ENCODE assay signal across 18 cellular contexts in genomic region chr5:154698681-154699275, GRCh38. TPM values are rescaled to one million over a fixed set of nuclear protein-coding genes. Genes with fewer than 3 reads are reported as not detected.
DNase-seq lines count a peak whose midpoint lies in the region; ATAC-seq and TF ChIP-seq lines count a peak whose summit lies in the region.
"Had no signal": no experiment of that assay in that cellular context is flagged by ENCODE, and none has a peak within 500 bp of the region (broad histone marks: within the 10 kb centered on the region; RNA-seq: fewer than 3 reads in every experiment).

No MANE protein-coding gene starts in this region.

- H3K27me3 Mint-ChIP-seq in GM23338 (ENCODE audit: insufficient read depth, low read depth, poor library complexity) = no peaks in the 10 kb centered on the region
- H3K27me3 Mint-ChIP-seq in endodermal cell (ENCODE audit: insufficient read depth) = no peaks in the 10 kb centered on the region
- no peaks in the 10 kb centered on the region for H3K27me3 Mint-ChIP-seq in endothelial cell (ENCODE audit: unreplicated experiment)

- peaks cover 21% of the 10 kb centered on the region; the same call in 1 of the 2 replicates for H3F3A ChIP-seq in GM23338 (replicated peaks; ENCODE audit: low read depth)

- H3K27ac ChIP-seq in GM23338 (ENCODE audit: low read depth) (peak overlapping the region; percentile 93), endodermal cell (ENCODE audit: low read depth, low read length) (no peak overlapping the region), right lobe of liver (peak overlapping the region in 2 of 3 donors; percentile 35 to 56)
- H3K27ac ChIP-seq: A549, HL-60 had no signal

- H3K4me3 Mint-ChIP-seq in GM23338 = no peak overlapping the region
- no peak overlapping the region for H3K4me3 Mint-ChIP-seq in endodermal cell
- H3K4me3 Mint-ChIP-seq in endothelial cell (ENCODE audit: unreplicated experiment) = no peak overlapping the region

- H3K79me2 ChIP-seq in GM23338 (replicated peaks; ENCODE audit: insufficient read depth) = peaks cover 48% of the 10 kb centered on the region

- TF ChIP-seq POLR2A in right lobe of liver (IDR thresholded peaks at IDR 0.05) = no peak

- no peak for TF ChIP-seq CTCF in GM23338 (conservative IDR thresholded peaks at IDR 0.05; ENCODE audit: low read depth in 2 of 2)
- TF ChIP-seq CTCF in endodermal cell (conservative IDR thresholded peaks at IDR 0.05) = no peak
- no peak for TF ChIP-seq CTCF in right lobe of liver (IDR thresholded peaks at IDR 0.05)
- no peak for TF ChIP-seq CTCF in endothelial cell (IDR thresholded peaks at IDR 0.05; ENCODE audit: unreplicated experiment)

- no peaks in the 10 kb centered on the region for H3K9me2 ChIP-seq in GM23338 (ENCODE audit: insufficient read depth)

- H3K27ac Mint-ChIP-seq in GM23338 (peak overlapping the region; percentile 36; the same call in 1 of the 2 replicates), endodermal cell (peak overlapping the region; percentile 50), endothelial cell (ENCODE audit: unreplicated experiment) (no peak overlapping the region)

- no peak for DNase-seq in GM23338 (ENCODE audit: low spot score)
- no peak for DNase-seq in endodermal cell
- no peak for DNase-seq in right lobe of liver
- DNase-seq in skeletal muscle cell (ENCODE audit: low read depth) = peak; percentile 34
- DNase-seq in NCI-H82 treated with DMSO at 0.1 percent for 48 hours (lab: John Stamatoyannopoulos, UW; ENCODE audit: unreplicated experiment) = no peak
- DNase-seq in endothelial cell (ENCODE audit: low spot score) = no peak
- DNase-seq: Caco-2, DMS153, H7, NCI-H1105 treated with DMSO at 0.1 percent for 48 hours, NCI-H1694 treated with DMSO at 0.1 percent for 48 hours, NCI-H2107, NCI-H2227 treated with DMSO at 0.1 percent for 48 hours, NCI-H526, SHP77 treated with DMSO at 0.1 percent for 48 hours had no signal

- H3K4me3 ChIP-seq in GM23338 (no peak overlapping the region), endodermal cell (ENCODE audit: low read length) (no peak overlapping the region), right lobe of liver (no peak overlapping the region), skeletal muscle cell (ENCODE audit: low read depth, low read length) (no peak overlapping the region)
- H3K4me3 ChIP-seq: A549 had no signal

- ATAC-seq in GM23338 (no peak), right lobe of liver (peak; percentile 54 to 63 (median 62)), HG03442 (IDR thresholded peaks at IDR 0.05; ENCODE audit: unreplicated experiment) (no peak)
- ATAC-seq: A549 had no signal

- H3K36me3 ChIP-seq in GM23338 (ENCODE audit: insufficient read depth) (no peaks in the 10 kb centered on the region), endodermal cell (ENCODE audit: control insufficient read depth, insufficient read depth, low read length) (no peaks in the 10 kb centered on the region), right lobe of liver (no peaks in the 10 kb centered on the region)

- H4K20me1 ChIP-seq in GM23338 (replicated peaks; ENCODE audit: insufficient read depth) = no peaks in the 10 kb centered on the region

- H3K9me3 Mint-ChIP-seq in GM23338 (peaks cover 6% of the 10 kb centered on the region; the same call in 1 of the 3 replicates), endodermal cell (peaks cover 4% of the 10 kb centered on the region), endothelial cell (ENCODE audit: unreplicated experiment) (no peaks in the 10 kb centered on the region)

- intact Hi-C loops in right lobe of liver (cut with DNase I) = no loop called here

- H3K36me3 Mint-ChIP-seq in GM23338 (ENCODE audit: low read depth) (peaks cover 8% of the 10 kb centered on the region; the same call in 2 of the 3 replicates), endodermal cell (ENCODE audit: low read depth) (no peaks in the 10 kb centered on the region), endothelial cell (ENCODE audit: low read depth, unreplicated experiment) (no peaks in the 10 kb centered on the region)

- H3K27me3 ChIP-seq in GM23338 (ENCODE audit: insufficient read depth) (no peaks in the 10 kb centered on the region), endodermal cell (ENCODE audit: control insufficient read depth, insufficient read depth, low read length, poor library complexity, severe bottlenecking) (no peaks in the 10 kb centered on the region), right lobe of liver (no peaks in the 10 kb centered on the region)

- H3K4me1 Mint-ChIP-seq in GM23338 (peaks cover 44% of the 10 kb centered on the region), endodermal cell (peaks cover 29% of the 10 kb centered on the region), endothelial cell (ENCODE audit: unreplicated experiment) (peaks cover 9% of the 10 kb centered on the region)

- H3K9me3 ChIP-seq in endodermal cell (ENCODE audit: control insufficient read depth, low read length) (no peaks in the 10 kb centered on the region), right lobe of liver (no peaks in the 10 kb centered on the region)
- H3K9me3 ChIP-seq: A549, Caco-2 had no signal

- WGBS in endodermal cell (ENCODE audit: insufficient coverage in 1 of 2, insufficient read length in 1 of 2), 2 experiments = 83 to 95% methylated on average over 3 to 7 of the region's 7 CpGs
- 48% methylated on average over 4 of the region's 7 CpGs for WGBS in right lobe of liver (ENCODE audit: insufficient coverage, low coverage, low lambda C conversion rate, missing lambda C conversion rate)

- H2AFZ ChIP-seq in GM23338 = no peak overlapping the region

- H3K9ac ChIP-seq in endodermal cell (ENCODE audit: extremely low read depth, low read length, poor library complexity, severe bottlenecking) = no peak overlapping the region

- H3K4me2 ChIP-seq in GM23338 = peak overlapping the region; percentile 33; the same call in 1 of the 2 replicates
- H3K4me2 ChIP-seq: A549 had no signal

- H3K4me1 ChIP-seq in GM23338 (ENCODE audit: insufficient read depth) = peaks cover 34% of the 10 kb centered on the region
- H3K4me1 ChIP-seq in endodermal cell (ENCODE audit: control insufficient read depth, insufficient read depth, low read length) = no peaks in the 10 kb centered on the region
- peaks cover 0 to 41% (median 13%) of the 10 kb centered on the region in 4 donors for H3K4me1 ChIP-seq in right lobe of liver

TF ChIP-seq in GM23338, 12 proteins besides CTCF, POLR2A, EP300 and RAD21 (continues in another document):
- no peak for TF ChIP-seq ETS1 (IDR thresholded peaks at IDR 0.05)
- TF ChIP-seq EZH2phosphoT487 (IDR thresholded peaks at IDR 0.05; ENCODE audit: unreplicated experiment) = no peak
- TF ChIP-seq ZNF331 (CRISPR knock-in tag; IDR thresholded peaks at IDR 0.05; ENCODE audit: low read depth) = no peak
- TF ChIP-seq POLR2AphosphoS5 (IDR thresholded peaks at IDR 0.05; ENCODE audit: low read depth) = no peak
- no peak for TF ChIP-seq EZH2 (IDR thresholded peaks at IDR 0.05; ENCODE audit: low read depth, unreplicated experiment)
- TF ChIP-seq JUNB (IDR thresholded peaks at IDR 0.05; ENCODE audit: unreplicated experiment) = no peak
- no peak for TF ChIP-seq CREB1 (CRISPR knock-in tag; IDR thresholded peaks at IDR 0.05; ENCODE audit: low read depth)
- TF ChIP-seq NANOG (IDR thresholded peaks at IDR 0.05; ENCODE audit: borderline replicate concordance) = no peak
- no peak for TF ChIP-seq STAT1 (IDR thresholded peaks at IDR 0.05; ENCODE audit: unreplicated experiment)
- TF ChIP-seq ZNF114 (CRISPR knock-in tag; IDR thresholded peaks at IDR 0.05) = no peak

RNA-seq across cellular contexts. Expression of gene LARP1, which starts 56.4 kb away (rescaled TPM):
- 267 and 302 TPM in 2 replicates for total RNA-seq in GM23338 (2014; rRNA removed; shearing (Covaris generic))
- 133 and 153 TPM in 2 replicates for polyA plus RNA-seq in GM23338 (2016; fragmentation: Nextera tagmentation; extraction: Ambion mirVana)
- total RNA-seq in endodermal cell = 100 to 1,000 TPM; 193 to 273 TPM
- 115 TPM for polyA plus RNA-seq in endodermal cell (2013, experiment 1 of 2)
- polyA plus RNA-seq in endodermal cell (2013, experiment 2 of 2) = 107 TPM
- 10 to 100 TPM; 58.2 to 85.7 (median 73.0) TPM for total RNA-seq in right lobe of liver
- total RNA-seq in endothelial cell (ENCODE audit: unreplicated experiment) = 198 TPM

Comparison
In these comparisons a context has a peak if more than half of its experiments do, and no peak if none do; other contexts are left out.
1. ATAC-seq: peak in right lobe of liver (4 of 4); none in GM23338 (single experiment) and HG03442 (single experiment).